Comparison of ENCODE assay signal across 19 cellular contexts in the genomic region with DNA sequence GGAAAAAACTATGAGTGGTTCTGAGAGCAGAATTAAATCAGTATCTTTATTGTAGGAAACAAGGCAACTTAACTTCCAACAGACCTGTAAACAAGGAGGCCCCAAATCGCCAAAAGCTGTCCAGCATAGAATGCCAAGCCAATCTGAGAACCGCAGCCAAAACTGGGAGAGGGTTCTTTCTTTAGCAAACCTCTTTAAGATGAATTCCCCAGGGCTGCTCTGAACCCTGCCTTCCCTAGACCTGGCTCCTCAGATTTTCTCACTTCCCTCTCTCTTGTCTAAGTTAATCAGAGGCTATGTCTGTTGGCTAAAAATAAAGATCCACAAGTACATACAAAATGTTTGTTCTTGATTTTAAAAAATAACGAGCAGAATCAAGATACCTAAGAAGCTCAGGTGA.
DNase-seq lines count a peak whose midpoint lies in the region; ATAC-seq and TF ChIP-seq lines count a peak whose summit lies in the region.
"Had no signal": no experiment of that assay in that cellular context is flagged by ENCODE, and none has a peak within 500 bp of the region (broad histone marks: within the 10 kb centered on the region; RNA-seq: fewer than 3 reads in every experiment).

No MANE protein-coding gene starts in this region.

- peaks cover 9% of the 10 kb centered on the region in 2 donors for H3K36me3 Mint-ChIP-seq in stimulated activated naive B cell treated with anti-CD40 and anti-IgM and Interleukin-4, amounts not matched to agents 10 μg/mL and 1 μg/mL and 100 μg/mL, for 72 hours
- no peaks in the 10 kb centered on the region for H3K36me3 Mint-ChIP-seq in effector memory CD8-positive, alpha-beta T cell (ENCODE audit: insufficient read depth)
- H3K36me3 Mint-ChIP-seq in activated naive CD8-positive, alpha-beta T cell treated with anti-CD3 and anti-CD28 coated beads, Interleukin-2, amount 50 U/mL, for 24 hours (ENCODE audit: low read depth), result peaks cover 20% of the 10 kb centered on the region
- H3K36me3 Mint-ChIP-seq: CD14-positive monocyte had no signal

- H3K4me1 Mint-ChIP-seq in stimulated activated naive B cell treated with anti-CD40 and anti-IgM and Interleukin-4, amounts not matched to agents 10 μg/mL and 1 μg/mL and 100 μg/mL, for 72 hours, result peaks cover 12 to 19% of the 10 kb centered on the region in 2 donors
- peaks cover 8 to 12% of the 10 kb centered on the region in 2 donors for H3K4me1 Mint-ChIP-seq in effector memory CD8-positive, alpha-beta T cell (ENCODE audit: low read depth in 2 of 2)
- peaks cover 18% of the 10 kb centered on the region for H3K4me1 Mint-ChIP-seq in activated naive CD8-positive, alpha-beta T cell treated with anti-CD3 and anti-CD28 coated beads, Interleukin-2, amount 50 U/mL, for 24 hours
- H3K4me1 Mint-ChIP-seq: CD14-positive monocyte had no signal

- H3K9me3 Mint-ChIP-seq in stimulated activated naive B cell treated with anti-CD40 and anti-IgM and Interleukin-4, amounts not matched to agents 10 μg/mL and 1 μg/mL and 100 μg/mL, for 72 hours, result peaks cover 5 to 6% of the 10 kb centered on the region in 2 donors
- H3K9me3 Mint-ChIP-seq in effector memory CD8-positive, alpha-beta T cell, result no peaks in the 10 kb centered on the region
- peaks cover 10% of the 10 kb centered on the region for H3K9me3 Mint-ChIP-seq in activated naive CD8-positive, alpha-beta T cell treated with anti-CD3 and anti-CD28 coated beads, Interleukin-2, amount 50 U/mL, for 24 hours
- H3K9me3 Mint-ChIP-seq: activated T-helper 17 cell treated with anti-CD3 and anti-CD28 coated beads, Interleukin-2, amount 50 U/mL, for 72 hours had no signal

- peak; percentile 18 for DNase-seq in NCI-H82 (lab: John Stamatoyannopoulos, UW)
- no peak for DNase-seq in NCI-H82 treated with DMSO at 0.1 percent for 48 hours (lab: John Stamatoyannopoulos, UW; ENCODE audit: unreplicated experiment)
- DNase-seq in stimulated activated naive B cell treated with anti-CD40 and anti-IgM and Interleukin-4, amounts not matched to agents 10 μg/mL and 1 μg/mL and 100 μg/mL, for 72 hours, result no peak
- no peak for DNase-seq in effector memory CD8-positive, alpha-beta T cell
- no peak for DNase-seq in activated naive CD8-positive, alpha-beta T cell treated with anti-CD3 and anti-CD28 coated beads, Interleukin-2, amount 50 U/mL, for 24 hours
- DNase-seq: activated CD8-positive, alpha-beta memory T cell treated with anti-CD3 and anti-CD28 coated beads, Interleukin-2, amount 10 ng/mL, durations not matched to agents 7 days and 5 days; brain microvascular endothelial cell; DND-41; NCI-H1417 treated with DMSO at 0.1 percent for 48 hours; NCI-H2171 treated with DMSO at 0.1 percent for 48 hours; nucleus accumbens; retina; SK-N-SH; T1000 had no signal

- TF ChIP-seq CTCF in VCaP (conservative IDR thresholded peaks at IDR 0.05), result no peak

- peak; percentile 44 for ATAC-seq in GM21825 (IDR thresholded peaks at IDR 0.05; ENCODE audit: unreplicated experiment)
- peak; percentile 74 to 79 for ATAC-seq in stimulated activated naive B cell treated with anti-CD40 and anti-IgM and Interleukin-4, amounts not matched to agents 10 μg/mL and 1 μg/mL and 100 μg/mL, for 72 hours (replicated peaks)
- ATAC-seq in effector memory CD8-positive, alpha-beta T cell (replicated peaks), result no peak
- no peak for ATAC-seq in SK-N-SH treated with all-trans-retinoic acid at 6 μM for 48 hours
- ATAC-seq in activated naive CD8-positive, alpha-beta T cell treated with anti-CD3 and anti-CD28 coated beads, Interleukin-2, amount 50 U/mL, for 24 hours, result no peak
- ATAC-seq: activated CD8-positive, alpha-beta memory T cell treated with anti-CD3 and anti-CD28 coated beads, Interleukin-2, amount 10 ng/mL, durations not matched to agents 7 days and 5 days; activated T-helper 17 cell treated with anti-CD3 and anti-CD28 coated beads, Interleukin-2, amount 50 U/mL, for 72 hours had no signal

- 0 out of 2 replicates have a peak overlapping the region, but pooled peaks have one; percentile 3 for H3K27ac ChIP-seq in VCaP
- H3K27ac ChIP-seq: brain microvascular endothelial cell had no signal

- H3K27me3 Mint-ChIP-seq in stimulated activated naive B cell treated with anti-CD40 and anti-IgM and Interleukin-4, amounts not matched to agents 10 μg/mL and 1 μg/mL and 100 μg/mL, for 72 hours, result no peaks in the 10 kb centered on the region
- H3K27me3 Mint-ChIP-seq in effector memory CD8-positive, alpha-beta T cell, result no peaks in the 10 kb centered on the region
- no peaks in the 10 kb centered on the region for H3K27me3 Mint-ChIP-seq in activated naive CD8-positive, alpha-beta T cell treated with anti-CD3 and anti-CD28 coated beads, Interleukin-2, amount 50 U/mL, for 24 hours
- H3K27me3 Mint-ChIP-seq: activated CD8-positive, alpha-beta memory T cell treated with anti-CD3 and anti-CD28 coated beads, Interleukin-2, amount 10 ng/mL, durations not matched to agents 7 days and 5 days; activated T-helper 17 cell treated with anti-CD3 and anti-CD28 coated beads, Interleukin-2, amount 50 U/mL, for 72 hours had no signal

- no peak overlapping the region for H3K4me3 Mint-ChIP-seq in stimulated activated naive B cell treated with anti-CD40 and anti-IgM and Interleukin-4, amounts not matched to agents 10 μg/mL and 1 μg/mL and 100 μg/mL, for 72 hours
- H3K4me3 Mint-ChIP-seq in effector memory CD8-positive, alpha-beta T cell, result no peak overlapping the region
- H3K4me3 Mint-ChIP-seq in activated naive CD8-positive, alpha-beta T cell treated with anti-CD3 and anti-CD28 coated beads, Interleukin-2, amount 50 U/mL, for 24 hours, result no peak overlapping the region
- H3K4me3 Mint-ChIP-seq: activated CD8-positive, alpha-beta memory T cell treated with anti-CD3 and anti-CD28 coated beads, Interleukin-2, amount 10 ng/mL, durations not matched to agents 7 days and 5 days; CD14-positive monocyte had no signal

- peak overlapping the region; percentile 10 for H3K27ac Mint-ChIP-seq in stimulated activated naive B cell treated with anti-CD40 and anti-IgM and Interleukin-4, amounts not matched to agents 10 μg/mL and 1 μg/mL and 100 μg/mL, for 72 hours
- H3K27ac Mint-ChIP-seq in effector memory CD8-positive, alpha-beta T cell, result no peak overlapping the region
- H3K27ac Mint-ChIP-seq in activated naive CD8-positive, alpha-beta T cell treated with anti-CD3 and anti-CD28 coated beads, Interleukin-2, amount 50 U/mL, for 24 hours, result no peak overlapping the region
- H3K27ac Mint-ChIP-seq: activated CD8-positive, alpha-beta memory T cell treated with anti-CD3 and anti-CD28 coated beads, Interleukin-2, amount 10 ng/mL, durations not matched to agents 7 days and 5 days; CD14-positive monocyte had no signal

TF ChIP-seq in SK-N-SH treated with all-trans-retinoic acid at 6 μM for 48 hours, 23 proteins besides CTCF, POLR2A, EP300 and RAD21 (continues in another document):
- TF ChIP-seq ARNTL (CRISPR knock-in tag; IDR thresholded peaks at IDR 0.05; ENCODE audit: borderline replicate concordance, low read depth), result no peak
- no peak for TF ChIP-seq ESRRG (CRISPR knock-in tag; IDR thresholded peaks at IDR 0.05)
- TF ChIP-seq, protein P1, sequence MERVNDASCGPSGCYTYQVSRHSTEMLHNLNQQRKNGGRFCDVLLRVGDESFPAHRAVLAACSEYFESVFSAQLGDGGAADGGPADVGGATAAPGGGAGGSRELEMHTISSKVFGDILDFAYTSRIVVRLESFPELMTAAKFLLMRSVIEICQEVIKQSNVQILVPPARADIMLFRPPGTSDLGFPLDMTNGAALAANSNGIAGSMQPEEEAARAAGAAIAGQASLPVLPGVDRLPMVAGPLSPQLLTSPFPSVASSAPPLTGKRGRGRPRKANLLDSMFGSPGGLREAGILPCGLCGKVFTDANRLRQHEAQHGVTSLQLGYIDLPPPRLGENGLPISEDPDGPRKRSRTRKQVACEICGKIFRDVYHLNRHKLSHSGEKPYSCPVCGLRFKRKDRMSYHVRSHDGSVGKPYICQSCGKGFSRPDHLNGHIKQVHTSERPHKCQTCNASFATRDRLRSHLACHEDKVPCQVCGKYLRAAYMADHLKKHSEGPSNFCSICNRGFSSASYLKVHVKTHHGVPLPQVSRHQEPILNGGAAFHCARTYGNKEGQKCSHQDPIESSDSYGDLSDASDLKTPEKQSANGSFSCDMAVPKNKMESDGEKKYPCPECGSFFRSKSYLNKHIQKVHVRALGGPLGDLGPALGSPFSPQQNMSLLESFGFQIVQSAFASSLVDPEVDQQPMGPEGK (CRISPR knock-in tag; IDR thresholded peaks at IDR 0.05; ENCODE audit: borderline replicate concordance), result no peak
- TF ChIP-seq ZNF565 (CRISPR knock-in tag; conservative IDR thresholded peaks at IDR 0.05; ENCODE audit: low read depth), result no peak
- TF ChIP-seq SNAI2 (CRISPR knock-in tag; IDR thresholded peaks at IDR 0.05), result no peak
- TF ChIP-seq BACH2 (CRISPR knock-in tag; IDR thresholded peaks at IDR 0.05; ENCODE audit: borderline replicate concordance), result no peak
- TF ChIP-seq, protein P2, sequence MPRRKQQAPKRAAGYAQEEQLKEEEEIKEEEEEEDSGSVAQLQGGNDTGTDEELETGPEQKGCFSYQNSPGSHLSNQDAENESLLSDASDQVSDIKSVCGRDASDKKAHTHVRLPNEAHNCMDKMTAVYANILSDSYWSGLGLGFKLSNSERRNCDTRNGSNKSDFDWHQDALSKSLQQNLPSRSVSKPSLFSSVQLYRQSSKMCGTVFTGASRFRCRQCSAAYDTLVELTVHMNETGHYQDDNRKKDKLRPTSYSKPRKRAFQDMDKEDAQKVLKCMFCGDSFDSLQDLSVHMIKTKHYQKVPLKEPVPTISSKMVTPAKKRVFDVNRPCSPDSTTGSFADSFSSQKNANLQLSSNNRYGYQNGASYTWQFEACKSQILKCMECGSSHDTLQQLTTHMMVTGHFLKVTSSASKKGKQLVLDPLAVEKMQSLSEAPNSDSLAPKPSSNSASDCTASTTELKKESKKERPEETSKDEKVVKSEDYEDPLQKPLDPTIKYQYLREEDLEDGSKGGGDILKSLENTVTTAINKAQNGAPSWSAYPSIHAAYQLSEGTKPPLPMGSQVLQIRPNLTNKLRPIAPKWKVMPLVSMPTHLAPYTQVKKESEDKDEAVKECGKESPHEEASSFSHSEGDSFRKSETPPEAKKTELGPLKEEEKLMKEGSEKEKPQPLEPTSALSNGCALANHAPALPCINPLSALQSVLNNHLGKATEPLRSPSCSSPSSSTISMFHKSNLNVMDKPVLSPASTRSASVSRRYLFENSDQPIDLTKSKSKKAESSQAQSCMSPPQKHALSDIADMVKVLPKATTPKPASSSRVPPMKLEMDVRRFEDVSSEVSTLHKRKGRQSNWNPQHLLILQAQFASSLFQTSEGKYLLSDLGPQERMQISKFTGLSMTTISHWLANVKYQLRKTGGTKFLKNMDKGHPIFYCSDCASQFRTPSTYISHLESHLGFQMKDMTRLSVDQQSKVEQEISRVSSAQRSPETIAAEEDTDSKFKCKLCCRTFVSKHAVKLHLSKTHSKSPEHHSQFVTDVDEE (CRISPR knock-in tag; IDR thresholded peaks at IDR 0.05), result no peak
- TF ChIP-seq OSR1 (CRISPR knock-in tag; IDR thresholded peaks at IDR 0.05), result no peak

Comparison
In these comparisons a context has a peak if more than half of its experiments do, and no peak if none do; other contexts are left out.
1. ATAC-seq: peak in GM21825 (single experiment) and stimulated activated naive B cell treated with anti-CD40 and anti-IgM and Interleukin-4, amounts not matched to agents 10 μg/mL and 1 μg/mL and 100 μg/mL, for 72 hours (2 of 2); none in effector memory CD8-positive, alpha-beta T cell (single experiment), SK-N-SH treated with all-trans-retinoic acid at 6 μM for 48 hours (single experiment) and activated naive CD8-positive, alpha-beta T cell treated with anti-CD3 and anti-CD28 coated beads, Interleukin-2, amount 50 U/mL, for 24 hours (single experiment).